Comparison of ENCODE assay signal across 8 cellular contexts in genomic region chr22:50525104-50525958, GRCh38. TPM values are rescaled to one million over a fixed set of nuclear protein-coding genes. Genes with fewer than 3 reads are reported as not detected.
A peak's percentile ranks its signal among the peaks of the same experiment; 100 is the strongest.
DNase-seq lines count a peak whose midpoint lies in the region; ATAC-seq lines count a peak whose summit lies in the region.

Gene SCO2 (minus strand): TSS chr22:50525598. CDS start chr22:50524411, 1,187 bp downstream.

- H3K36me3 ChIP-seq in esophagus (ENCODE audit: control insufficient read depth in 2 of 2, insufficient read depth in 2 of 2, low read length in 1 of 2) (peaks cover 15 to 31% of the 10 kb centered on the region in 2 donors), muscle layer of duodenum (ENCODE audit: control insufficient read depth in 1 of 2, insufficient read depth in 2 of 2, low read length in 2 of 2) (peaks cover 11 to 30% of the 10 kb centered on the region in 2 donors)

- no peaks in the 10 kb centered on the region for H3K27me3 Mint-ChIP-seq in IgD-negative memory B cell
- no peaks in the 10 kb centered on the region for H3K27me3 Mint-ChIP-seq in activated T-cell treated with anti-CD3 and anti-CD28 coated beads, Interleukin-2, amount 50 U/mL, for 24 hours

- H3K4me3 ChIP-seq in esophagus (ENCODE audit: low read depth in 1 of 2, low read length in 2 of 2): peak within 1 kb of the TSS; percentile 62 to 75
- peak within 1 kb of the TSS; percentile 67 to 82 for H3K4me3 ChIP-seq in muscle layer of duodenum (ENCODE audit: low read depth in 1 of 2, low read length in 2 of 2)

- H3K9me3 ChIP-seq in esophagus (ENCODE audit: control insufficient read depth in 2 of 2, insufficient read depth in 1 of 2, low read depth in 1 of 2, low read length in 1 of 2) (peaks cover 0 to 2% of the 10 kb centered on the region in 2 donors), muscle layer of duodenum (ENCODE audit: control insufficient read depth in 1 of 2, low read length in 2 of 2) (no peaks in the 10 kb centered on the region)

- H3K27me3 ChIP-seq in esophagus (ENCODE audit: control insufficient read depth in 1 of 2, insufficient read depth in 2 of 2, low read length in 2 of 2): no peaks in the 10 kb centered on the region
- H3K27me3 ChIP-seq in muscle layer of duodenum (ENCODE audit: low read depth, low read length): no peaks in the 10 kb centered on the region

- WGBS in esophagus, 2 donors: 0% methylated on average over 77 to 99 of the region's 99 CpGs

- peak; percentile 32 for ATAC-seq in GM21515 (IDR thresholded peaks at IDR 0.05; ENCODE audit: unreplicated experiment)

- H3K36me3 Mint-ChIP-seq in IgD-negative memory B cell: no peaks in the 10 kb centered on the region
- H3K36me3 Mint-ChIP-seq in activated T-cell treated with anti-CD3 and anti-CD28 coated beads, Interleukin-2, amount 50 U/mL, for 24 hours (ENCODE audit: low read depth): peaks cover 67% of the 10 kb centered on the region

- H3K4me3 Mint-ChIP-seq in IgD-negative memory B cell: peak within 1 kb of the TSS; percentile 80 to 96 (median 91)
- peak within 1 kb of the TSS; percentile 92 for H3K4me3 Mint-ChIP-seq in activated T-cell treated with anti-CD3 and anti-CD28 coated beads, Interleukin-2, amount 50 U/mL, for 24 hours

- peaks cover 13 to 37% of the 10 kb centered on the region in 2 donors for H3K4me1 ChIP-seq in esophagus (ENCODE audit: control insufficient read depth in 2 of 2, insufficient read depth in 2 of 2, low read length in 1 of 2)
- peaks cover 10 to 38% of the 10 kb centered on the region in 2 donors for H3K4me1 ChIP-seq in muscle layer of duodenum (ENCODE audit: control insufficient read depth in 1 of 2, insufficient read depth in 2 of 2, low read length in 2 of 2)

- H3K27ac ChIP-seq in esophagus (ENCODE audit: low read depth in 2 of 2, low read length in 1 of 2): peak within 1 kb of the TSS; percentile 90 to 100
- peak within 1 kb of the TSS; percentile 63 for H3K27ac ChIP-seq in muscle layer of duodenum (ENCODE audit: low read length)

- H3K27ac Mint-ChIP-seq in IgD-negative memory B cell: peak within 1 kb of the TSS; percentile 88 to 98 (median 94)
- H3K27ac Mint-ChIP-seq in activated T-cell treated with anti-CD3 and anti-CD28 coated beads, Interleukin-2, amount 50 U/mL, for 24 hours: peak within 1 kb of the TSS; percentile 93

- H3K4me1 Mint-ChIP-seq in IgD-negative memory B cell: peaks cover 18 to 20% (median 18%) of the 10 kb centered on the region in 3 donors
- peaks cover 39% of the 10 kb centered on the region for H3K4me1 Mint-ChIP-seq in activated T-cell treated with anti-CD3 and anti-CD28 coated beads, Interleukin-2, amount 50 U/mL, for 24 hours (ENCODE audit: low read depth)

- DNase-seq in DMS 273 treated with DMSO at 0.1 percent for 48 hours (lab: John Stamatoyannopoulos, UW) (peak; percentile 83), OCI-M2 (lab: John Stamatoyannopoulos, UW; ENCODE audit: unreplicated experiment) (peak; percentile 37)
- peak; percentile 99 for DNase-seq in activated T-cell treated with anti-CD3 and anti-CD28 coated beads, Interleukin-2, amount 50 U/mL, for 24 hours
- peak; percentile 90 for DNase-seq in stimulated activated CD8-positive, alpha-beta memory T cell treated with anti-CD3 and anti-CD28 coated beads, Interleukin-7, amount 100 ng/mL, for 24 hours (ENCODE audit: low read depth)

- H3K9me3 Mint-ChIP-seq in IgD-negative memory B cell: no peaks in the 10 kb centered on the region
- no peaks in the 10 kb centered on the region for H3K9me3 Mint-ChIP-seq in activated T-cell treated with anti-CD3 and anti-CD28 coated beads, Interleukin-2, amount 50 U/mL, for 24 hours

RNA-seq across cellular contexts. Expression of gene SCO2, which starts in this region (rescaled TPM):
- 11.8 TPM for polyA plus RNA-seq in IgD-negative memory B cell
- 1 to 10 TPM in 1 of 2 donors, under 1 TPM in 1; 0.61 to 3.2 TPM for polyA plus RNA-seq in esophagus

Comparison
In these comparisons a context has a peak if more than half of its experiments do, and no peak if none do; other contexts are left out.
1. Peak in every context shown above with its lines: DNase-seq, ATAC-seq, H3K4me3 ChIP-seq and H3K27ac ChIP-seq.
2. DNase-seq: peak in every context shown above with its lines; median percentile 99 in activated T-cell treated with anti-CD3 and anti-CD28 coated beads, Interleukin-2, amount 50 U/mL, for 24 hours; 90 in stimulated activated CD8-positive, alpha-beta memory T cell treated with anti-CD3 and anti-CD28 coated beads, Interleukin-7, amount 100 ng/mL, for 24 hours; 83 in DMS 273 treated with DMSO at 0.1 percent for 48 hours; 37 in OCI-M2.